1 cellular context compared by ENCODE assay signal in genomic region chr12:47707905-47708543, GRCh38.
TF ChIP-seq lines count a peak whose summit lies in the region.

No MANE protein-coding gene starts in this region.

TF ChIP-seq in K562, 482 proteins besides CTCF, POLR2A, EP300 and RAD21 (continued from another document):
- TF ChIP-seq CBX5 (IDR thresholded peaks at IDR 0.05; ENCODE audit: borderline replicate concordance, low read depth) = no peak
- no peak for TF ChIP-seq EHMT2 (IDR thresholded peaks at IDR 0.05)
- TF ChIP-seq CHAMP1 (IDR thresholded peaks at IDR 0.05) = no peak
- TF ChIP-seq USF1 (CRISPR knock-in tag; IDR thresholded peaks at IDR 0.05) = no peak
- TF ChIP-seq ETS1 (conservative IDR thresholded peaks at IDR 0.05; ENCODE audit: control insufficient read depth, low read depth, low read length) = no peak
- no peak for TF ChIP-seq JUND (IDR thresholded peaks at IDR 0.05; ENCODE audit: borderline replicate concordance, low read depth, low read length)
- TF ChIP-seq JUND (tag; IDR thresholded peaks at IDR 0.05; ENCODE audit: borderline replicate concordance, low read depth, low read length) = no peak
- no peak for TF ChIP-seq ZNF584 (CRISPR knock-in tag; IDR thresholded peaks at IDR 0.05; ENCODE audit: low read depth)
- no peak for TF ChIP-seq CBX1 (IDR thresholded peaks at IDR 0.05; ENCODE audit: low read depth)
- no peak for TF ChIP-seq HDAC8 (tag; IDR thresholded peaks at IDR 0.05)
TF ChIP-seq in K562: peak in this region for 0.
